ENCODE assay signal across 21 cellular contexts in genomic region chr2:144389930-144390311, GRCh38.
A peak's percentile ranks its signal among the peaks of the same experiment; 100 is the strongest.
DNase-seq lines count a peak whose midpoint lies in the region; ATAC-seq, FAIRE-seq and TF ChIP-seq lines count a peak whose summit lies in the region.
"Had no signal": no experiment of that assay in that cellular context is flagged by ENCODE, and none has a peak within 500 bp of the region (broad histone marks: within the 10 kb centered on the region; RNA-seq: fewer than 3 reads in every experiment).

No MANE protein-coding gene starts in this region.

- no peaks in the 10 kb centered on the region; the same call in 1 of the 2 replicates for H3K4me1 ChIP-seq in IMR-90 (ENCODE audit: control insufficient read depth, insufficient read depth, low read length)
- H3K4me1 ChIP-seq in iPS-20b (ENCODE audit: insufficient read depth, low read length): no peaks in the 10 kb centered on the region
- H3K4me1 ChIP-seq: HAP-1 had no signal

- H3K79me1 ChIP-seq in IMR-90 (ENCODE audit: low read depth in 1 of 2, low read length in 2 of 2): peaks cover 5 to 6% of the 10 kb centered on the region in 2 experiments; a peak in 2 of 4 replicates

- H3K27me3 ChIP-seq in IMR-90 (ENCODE audit: control insufficient read depth, insufficient read depth, low read length) (no peaks in the 10 kb centered on the region), bronchial epithelial cell (ENCODE audit: control insufficient read depth, insufficient read depth, low read length) (no peaks in the 10 kb centered on the region), iPS-20b (ENCODE audit: insufficient read depth, low read length) (peaks cover 19% of the 10 kb centered on the region)
- H3K27me3 ChIP-seq: BLaER1 treated with 17β-estradiol and CSF1 and Interleukin-3, amounts not matched to agents 10 nM and 100 nM; neutrophil; tibial nerve had no signal

- no peak for DNase-seq in IMR-90
- no peak for DNase-seq in bronchial epithelial cell (ENCODE audit: low read depth)
- DNase-seq in iPS-NIHi11 (ENCODE audit: low spot score): no peak
- DNase-seq in NCI-H1417 treated with DMSO at 0.1 percent for 48 hours (lab: John Stamatoyannopoulos, UW): no peak
- DNase-seq in amygdala (lab: John Stamatoyannopoulos, UW): no peak
- no peak for DNase-seq in DMS153 (lab: John Stamatoyannopoulos, UW)
- DNase-seq: activated CD4-positive, alpha-beta T cell treated with anti-CD3 and anti-CD28 coated beads, Interleukin-2, amount 10 ng/mL, durations not matched to agents 7 days and 5 days; activated T-cell treated with anti-CD3 and anti-CD28 coated beads for 4 hours; caudate nucleus; NCI-H187 treated with DMSO at 0.1 percent for 48 hours; NCI-H524 treated with DMSO at 0.1 percent for 48 hours; stimulated activated CD4-positive, alpha-beta T cell treated with anti-CD3 and anti-CD28 coated beads, Interleukin-4, amount 100 ng/mL, for 24 hours; stimulated activated CD8-positive, alpha-beta memory T cell treated with anti-CD3 and anti-CD28 coated beads, Interleukin-4, amount 100 ng/mL, for 48 hours had no signal

- TF ChIP-seq RAD21 in IMR-90 (IDR thresholded peaks at IDR 0.05; ENCODE audit: low read length): no peak

- H3K4me2 ChIP-seq in IMR-90 (ENCODE audit: low read depth, low read length): no peak overlapping the region

- H3K9me1 ChIP-seq in IMR-90 (ENCODE audit: insufficient read depth, low read length): peaks cover 7% of the 10 kb centered on the region; the same call in 1 of the 2 replicates

- no peak for TF ChIP-seq POLR2A in IMR-90 (IDR thresholded peaks at IDR 0.05; ENCODE audit: low read depth, low read length)

- in situ Hi-C loops in IMR-90 (cut with MboI; ENCODE audit: low sequenced_read_pairs): no loop called here

- dilution Hi-C loops in IMR-90 (cut with HindIII; ENCODE audit: low sequenced_read_pairs, unreplicated experiment): no loop called here

- H2BK15ac ChIP-seq in IMR-90 (ENCODE audit: low read depth, low read length): no peak overlapping the region; the same call in 2 of the 3 replicates

- peak overlapping the region; percentile 55 for H2BK120ac ChIP-seq in IMR-90 (ENCODE audit: low read depth, low read length)

- peak overlapping the region; percentile 74 for H3K14ac ChIP-seq in IMR-90 (replicated peaks; ENCODE audit: low read depth, low read length)

- H3K9ac ChIP-seq in IMR-90 (ENCODE audit: low read depth, low read length) (no peak overlapping the region), iPS-20b (ENCODE audit: low read depth, low read length) (no peak overlapping the region)
- H3K9ac ChIP-seq: BLaER1 treated with 17β-estradiol and CSF1 and Interleukin-3, amounts not matched to agents 10 nM and 100 nM had no signal

- no peak for TF ChIP-seq CTCF in IMR-90 (conservative IDR thresholded peaks at IDR 0.05; ENCODE audit: low read depth, low read length)
- TF ChIP-seq CTCF in bronchial epithelial cell (IDR thresholded peaks at IDR 0.05; ENCODE audit: insufficient read depth, low read length, severe bottlenecking): no peak

- H3K36me3 ChIP-seq in IMR-90 (ENCODE audit: control insufficient read depth, insufficient read depth, low read length) (peaks cover 26% of the 10 kb centered on the region), bronchial epithelial cell (ENCODE audit: control insufficient read depth, insufficient read depth, low read length) (no peaks in the 10 kb centered on the region), iPS-20b (ENCODE audit: insufficient read depth, low read depth, low read length) (no peaks in the 10 kb centered on the region)

- H2AK5ac ChIP-seq in IMR-90 (ENCODE audit: low read depth, low read length): peak overlapping the region; percentile 59; the same call in 1 of the 2 replicates

- peak overlapping the region; percentile 54; the same call in 1 of the 2 replicates for H3K4ac ChIP-seq in IMR-90 (ENCODE audit: low read depth, low read length)

- H3K27ac ChIP-seq in IMR-90 (ENCODE audit: insufficient read depth, low read length): no peak overlapping the region
- H3K27ac ChIP-seq in iPS-20b (ENCODE audit: low read length): no peak overlapping the region
- H3K27ac ChIP-seq in skin epidermis: no peak overlapping the region
- H3K27ac ChIP-seq: neutrophil, tibial nerve had no signal

- intact Hi-C loops in IMR-90 (cut with micrococcal nuclease): loop anchor here (5.0 kb wide), 1 partner anchor 58 kb away; a partner anchor contains a TSS

- H3K23ac ChIP-seq in IMR-90 (ENCODE audit: low read depth, low read length): no peak overlapping the region

- H4K20me1 ChIP-seq in IMR-90 (ENCODE audit: insufficient read depth, low read length): no peaks in the 10 kb centered on the region

- H3K4me3 ChIP-seq in IMR-90 (ENCODE audit: insufficient read depth, low read depth, low read length) (no peak overlapping the region), bronchial epithelial cell (ENCODE audit: low read depth, low read length) (peak overlapping the region; percentile 59), iPS-20b (ENCODE audit: low read length) (peak overlapping the region; percentile 59; the same call in 1 of the 2 replicates), skin epidermis (peak overlapping the region in 4 of 7 experiments; percentile 10 to 39 (median 26))
- H3K4me3 ChIP-seq: BLaER1 treated with 17β-estradiol and CSF1 and Interleukin-3, amounts not matched to agents 10 nM and 100 nM; HAP-1; tibial nerve had no signal

- H2BK20ac ChIP-seq in IMR-90 (ENCODE audit: low read depth, low read length): peak overlapping the region; percentile 47; the same call in 1 of the 2 replicates

- H4K8ac ChIP-seq in IMR-90 (ENCODE audit: low read depth in 2 of 2, low read length in 2 of 2): peak overlapping the region in 1 of 2 experiments; percentile 24; a peak in 1 of 4 replicates

- BruUV-seq in IMR-90 (replicated peaks; lab: Mats Ljungman, UMichigan): no TSS peak

- H2AK9ac ChIP-seq in IMR-90 (replicated peaks; ENCODE audit: low read depth, low read length, poor library complexity): no peak overlapping the region

- 100% methylated on average over 1 of the region's 9 CpGs; no CpG with 5 or more reads in 1 of the 2 experiments for WGBS in IMR-90 (ENCODE audit: extremely low coverage in 2 of 2, insufficient read length in 1 of 2), 2 experiments

- CTCF ChIA-PET in IMR-90 (lab: Yijun Ruan, JAX): no interaction called here

- H3K9me3 ChIP-seq in IMR-90 (ENCODE audit: control insufficient read depth, insufficient read depth, low read length) (no peaks in the 10 kb centered on the region), iPS-20b (ENCODE audit: insufficient read depth, low read depth, low read length) (no peaks in the 10 kb centered on the region)
- H3K9me3 ChIP-seq: BLaER1 treated with 17β-estradiol and CSF1 and Interleukin-3, amounts not matched to agents 10 nM and 100 nM; HAP-1; neutrophil; tibial nerve had no signal

- no peak overlapping the region for H4K5ac ChIP-seq in IMR-90 (ENCODE audit: low read depth, low read length)

- peak overlapping the region; percentile 75; the same call in 1 of the 2 replicates for H4K91ac ChIP-seq in IMR-90 (ENCODE audit: insufficient read depth, low read depth, low read length)

- POLR2A ChIA-PET in IMR-90 (lab: Charles Lee; ENCODE audit: unreplicated experiment): no interaction called here

- H2AFZ ChIP-seq in IMR-90 (replicated peaks; ENCODE audit: low read length, poor library complexity): no peak overlapping the region

- ATAC-seq in IMR-90 (ENCODE audit: low read depth): no peak
- ATAC-seq: activated naive CD4-positive, alpha-beta T cell treated with anti-CD3 and anti-CD28 coated beads, Interleukin-2, amount 50 U/mL, for 72 hours had no signal

- H3K18ac ChIP-seq in IMR-90 (ENCODE audit: low read depth, low read length): no peak overlapping the region

- FAIRE-seq in bronchial epithelial cell (lab: Jason Lieb, UNC): no peak
- FAIRE-seq: frontal cortex had no signal

- no peak overlapping the region for H2BK5ac ChIP-seq in IMR-90 (ENCODE audit: low read depth, low read length, poor library complexity, severe bottlenecking)

- no peak overlapping the region for H3K56ac ChIP-seq in IMR-90 (ENCODE audit: extremely low read depth, insufficient read depth, low read length)

TF ChIP-seq in IMR-90, 13 proteins besides CTCF, POLR2A, EP300 and RAD21:
- TF ChIP-seq NFE2L2 (IDR thresholded peaks at IDR 0.05; ENCODE audit: low read depth, low read length): no peak
- no peak for TF ChIP-seq MXI1 (IDR thresholded peaks at IDR 0.05; ENCODE audit: borderline replicate concordance, low read depth, low read length)
- TF ChIP-seq ELK1 (IDR thresholded peaks at IDR 0.05; ENCODE audit: borderline replicate concordance, low read depth, low read length): no peak
- TF ChIP-seq FOS (IDR thresholded peaks at IDR 0.05; ENCODE audit: low read depth, low read length): no peak
- no peak for TF ChIP-seq BHLHE40 (IDR thresholded peaks at IDR 0.05; ENCODE audit: low read depth, low read length)
- TF ChIP-seq CEBPB (IDR thresholded peaks at IDR 0.05; ENCODE audit: low read depth, low read length): no peak
